In genomic region chr11:61065236-61065635, GRCh38 we compare ENCODE assay signal across 5 cellular contexts. TPM values are rescaled to one million over a fixed set of nuclear protein-coding genes. Genes with fewer than 3 reads are reported as not detected.
"Had no signal": no experiment of that assay in that cellular context is flagged by ENCODE, and none has a peak within 500 bp of the region (broad histone marks: within the 10 kb centered on the region; RNA-seq: fewer than 3 reads in every experiment).

No MANE protein-coding gene starts in this region.

RNA-seq across cellular contexts. Expression of gene CD5, which starts 37.1 kb away (rescaled TPM):
- total RNA-seq: cardiac septum, dermis blood vessel endothelial cell, endothelial cell of umbilical vein, neural crest cell, occipital lobe had no signal
- polyA plus RNA-seq: endothelial cell of umbilical vein had no signal
